ENCODE assay signal across 13 cellular contexts in genomic region chr2:210559167-210559566, GRCh38. TPM values are rescaled to one million over a fixed set of nuclear protein-coding genes. Genes with fewer than 3 reads are reported as not detected.
A peak's percentile ranks its signal among the peaks of the same experiment; 100 is the strongest.
DNase-seq lines count a peak whose midpoint lies in the region; ATAC-seq and TF ChIP-seq lines count a peak whose summit lies in the region.
"Had no signal": no experiment of that assay in that cellular context is flagged by ENCODE, and none has a peak within 500 bp of the region (broad histone marks: within the 10 kb centered on the region; RNA-seq: fewer than 3 reads in every experiment).

No MANE protein-coding gene starts in this region.

- peaks cover 0 to 12% (median 0%) of the 10 kb centered on the region in 4 donors for H3K36me3 ChIP-seq in right lobe of liver
- H3K36me3 ChIP-seq: HAP-1 had no signal

- peak; percentile 49 for TF ChIP-seq POLR2A in right lobe of liver (IDR thresholded peaks at IDR 0.05)

- intact Hi-C loops in right lobe of liver (cut with DNase I) = no loop called here

- ATAC-seq in right lobe of liver = peak; percentile 31 to 53 (median 38)
- ATAC-seq in GM21447 (IDR thresholded peaks at IDR 0.05; ENCODE audit: unreplicated experiment) = no peak
- no peak for ATAC-seq in GM18873 (IDR thresholded peaks at IDR 0.05; ENCODE audit: low FRiP score, unreplicated experiment)
- ATAC-seq in GM21526 (IDR thresholded peaks at IDR 0.05; ENCODE audit: low FRiP score, unreplicated experiment) = no peak

- no peak for TF ChIP-seq CTCF in right lobe of liver (IDR thresholded peaks at IDR 0.05)

- peaks cover 0 to 16% (median 2%) of the 10 kb centered on the region in 4 donors for H3K4me1 ChIP-seq in right lobe of liver
- H3K4me1 ChIP-seq: Caco-2 had no signal

- peak; percentile 57 for DNase-seq in NCI-H2227 (lab: John Stamatoyannopoulos, UW; ENCODE audit: unreplicated experiment)
- peak; percentile 66 for DNase-seq in SHP77 treated with DMSO at 0.1 percent for 48 hours (lab: John Stamatoyannopoulos, UW)
- no peak for DNase-seq in right lobe of liver
- DNase-seq: AML-193; Caco-2; CD4-positive, alpha-beta T cell had no signal

- no peaks in the 10 kb centered on the region for H3K9me3 ChIP-seq in right lobe of liver
- H3K9me3 ChIP-seq: Caco-2, HAP-1 had no signal

- H3K4me3 ChIP-seq in right lobe of liver = peak overlapping the region; percentile 39 to 67 (median 55)
- H3K4me3 ChIP-seq: GM23248, HAP-1 had no signal

- peak overlapping the region; percentile 40 to 98 (median 91) for H3K27ac ChIP-seq in right lobe of liver
- H3K27ac ChIP-seq: C4-2B, GM23248 had no signal

- 31% methylated on average over 6 of the region's 6 CpGs for WGBS in right lobe of liver (ENCODE audit: insufficient coverage, low coverage, low lambda C conversion rate, missing lambda C conversion rate)

- H3K27me3 ChIP-seq in right lobe of liver = no peaks in the 10 kb centered on the region

RNA-seq across cellular contexts. Expression of gene CPS1, which starts 2.8 kb away (rescaled TPM):
- 1,000 to 10,000 TPM; 1,066 to 2,150 (median 1,343) TPM for total RNA-seq in right lobe of liver
- total RNA-seq: HT-29 had no signal

Comparison
In these comparisons a context has a peak if more than half of its experiments do, and no peak if none do; other contexts are left out.
1. DNase-seq: peak in NCI-H2227 (single experiment) and SHP77 treated with DMSO at 0.1 percent for 48 hours (single experiment); none in right lobe of liver (0 of 3).
2. ATAC-seq: peak in right lobe of liver (4 of 4); none in GM21447 (single experiment), GM18873 (single experiment) and GM21526 (single experiment).